26 cellular contexts compared by ENCODE assay signal in genomic region chr11:75548571-75549272, GRCh38.
"Had no signal": no experiment of that assay in that cellular context is flagged by ENCODE, and none has a peak within 500 bp of the region (broad histone marks: within the 10 kb centered on the region; RNA-seq: fewer than 3 reads in every experiment).

No MANE protein-coding gene starts in this region.

- H3K27me3 Mint-ChIP-seq: activated CD8-positive, alpha-beta T cell treated with anti-CD3 and anti-CD28 coated beads for 36 hours had no signal

- H3K27me3 ChIP-seq: ascending aorta, body of pancreas, MG63 had no signal

- H3K4me2 ChIP-seq: SK-N-SH had no signal

- ATAC-seq: body of pancreas had no signal

- H3K27ac Mint-ChIP-seq: activated CD4-positive, alpha-beta T cell treated with anti-CD3 and anti-CD28 coated beads for 36 hours; activated naive CD8-positive, alpha-beta T cell treated with anti-CD3 and anti-CD28 coated beads, Interleukin-2, amount 50 U/mL, for 24 hours; activated T-helper 1 cell treated with anti-CD3 and anti-CD28 coated beads, Interleukin-12 subunit alpha, Interleukin-12 subunit beta, Interleukin-2, Interleukin-4 antibody, amounts not matched to agents 30 ng/mL and 10 ng/mL and 1 ng/mL, durations not matched to agents 14 hours and 24 hours and 36 hours had no signal

- FAIRE-seq: bronchial epithelial cell had no signal

- H3K4me3 Mint-ChIP-seq: activated CD4-positive, alpha-beta T cell treated with anti-CD3 and anti-CD28 coated beads for 36 hours; activated CD8-positive, alpha-beta T cell treated with anti-CD3 and anti-CD28 coated beads for 36 hours; activated naive CD8-positive, alpha-beta T cell treated with anti-CD3 and anti-CD28 coated beads, Interleukin-2, amount 50 U/mL, for 24 hours; activated T-helper 1 cell treated with anti-CD3 and anti-CD28 coated beads, Interleukin-12 subunit alpha, Interleukin-12 subunit beta, Interleukin-2, Interleukin-4 antibody, amounts not matched to agents 30 ng/mL and 10 ng/mL and 1 ng/mL, durations not matched to agents 14 hours and 24 hours and 36 hours had no signal

- H3K36me3 ChIP-seq: ascending aorta, MG63, WERI-Rb-1 had no signal

- H3K27ac ChIP-seq: ascending aorta, body of pancreas had no signal

- H3K9me3 ChIP-seq: ascending aorta, body of pancreas, MG63, SK-N-SH had no signal

- H3K36me3 Mint-ChIP-seq: activated naive CD4-positive, alpha-beta T cell treated with anti-CD3 and anti-CD28 coated beads, Interleukin-2, amount 50 U/mL, for 72 hours had no signal

- DNase-seq: activated CD4-positive, alpha-beta T cell treated with anti-CD3 and anti-CD28 coated beads for 36 hours; activated CD4-positive, alpha-beta T cell treated with anti-CD3 and anti-CD28 coated beads, Interleukin-2, amount 50 U/mL, for 1 hour; activated CD8-positive, alpha-beta memory T cell treated with anti-CD3 and anti-CD28 coated beads, Interleukin-2, amount 50 U/mL, for 4 hours; activated CD8-positive, alpha-beta T cell treated with anti-CD3 and anti-CD28 coated beads for 36 hours; activated effector memory CD4-positive, alpha-beta T cell treated with anti-CD3 and anti-CD28 coated beads, Interleukin-2, amount 50 U/mL, for 16 hours; activated naive CD4-positive, alpha-beta T cell treated with Interleukin-2 at 50 U/mL for 16 hours; activated naive CD8-positive, alpha-beta T cell treated with anti-CD3 and anti-CD28 coated beads, Interleukin-2, amount 50 U/mL, for 24 hours; amniotic stem cell; body of pancreas; MG63; MV-4-11; NCI-H1092 treated with DMSO at 0.1 percent for 48 hours; NCI-H1417 treated with DMSO at 0.1 percent for 48 hours; NCI-H1694 treated with DMSO at 0.1 percent for 48 hours; NCI-H2029 treated with DMSO at 0.1 percent for 48 hours; NCI-H345; NCI-H510A; NCI-H526 treated with DMSO at 0.1 percent for 48 hours; NCI-H82; RPMI8226; SK-N-SH; WERI-Rb-1 had no signal

- H3K9me3 Mint-ChIP-seq: activated CD8-positive, alpha-beta T cell treated with anti-CD3 and anti-CD28 coated beads for 36 hours; activated naive CD4-positive, alpha-beta T cell treated with anti-CD3 and anti-CD28 coated beads, Interleukin-2, amount 50 U/mL, for 72 hours; activated naive CD8-positive, alpha-beta T cell treated with anti-CD3 and anti-CD28 coated beads, Interleukin-2, amount 50 U/mL, for 24 hours; activated T-helper 1 cell treated with anti-CD3 and anti-CD28 coated beads, Interleukin-12 subunit alpha, Interleukin-12 subunit beta, Interleukin-2, Interleukin-4 antibody, amounts not matched to agents 30 ng/mL and 10 ng/mL and 1 ng/mL, durations not matched to agents 14 hours and 24 hours and 36 hours had no signal

- H3K4me3 ChIP-seq: ascending aorta, body of pancreas, MG63 had no signal

- H3K9ac ChIP-seq: SK-N-SH had no signal
